Comparison of ENCODE assay signal across 8 cellular contexts in the genomic region with DNA sequence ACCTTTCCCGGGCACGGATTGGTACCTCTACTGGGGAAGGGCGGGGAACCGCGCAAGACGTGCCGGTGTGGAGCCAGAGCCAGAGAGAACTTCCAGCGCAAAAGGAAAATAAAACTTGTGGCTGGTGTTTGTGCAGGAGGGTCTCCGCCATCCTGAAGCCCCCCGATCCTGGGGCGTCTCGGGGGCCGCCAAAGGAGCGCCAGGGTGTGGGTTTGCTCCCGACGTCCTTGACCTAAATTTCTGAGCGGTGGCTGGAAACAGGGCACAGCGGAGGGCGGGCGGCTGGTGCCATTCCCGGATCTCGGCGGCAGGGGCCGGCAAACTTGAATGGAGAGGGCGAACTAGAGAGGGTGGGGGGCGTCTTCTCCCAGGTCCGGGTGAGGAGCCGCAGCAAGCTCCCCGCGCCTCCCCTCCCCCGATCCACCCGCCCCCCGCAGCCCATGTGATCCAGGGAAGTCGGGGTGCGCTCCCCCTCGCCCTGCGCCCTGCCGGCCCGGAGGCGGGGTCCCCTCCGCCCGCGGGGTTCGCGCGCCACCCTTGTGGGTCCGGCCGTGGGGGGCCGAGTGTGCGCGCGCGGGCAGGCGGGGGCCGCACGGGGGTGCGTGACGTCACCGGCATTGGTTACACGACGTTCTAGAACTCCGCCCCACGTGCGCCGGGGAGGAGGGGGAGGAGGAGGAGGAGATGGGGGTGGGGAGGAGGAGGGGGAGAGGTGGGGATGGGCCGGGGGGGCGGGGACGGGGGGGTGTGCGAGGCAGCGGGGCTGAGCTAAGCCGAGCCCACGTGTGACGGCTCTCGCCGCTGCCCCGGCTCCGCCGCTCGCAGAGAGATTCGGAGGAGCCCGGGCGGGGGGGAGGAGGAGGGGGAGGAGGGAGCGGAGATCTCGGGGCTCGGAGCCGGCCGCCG. TPM values are rescaled to one million over a fixed set of nuclear protein-coding genes. Genes with fewer than 3 reads are reported as not detected.
DNase-seq lines count a peak whose midpoint lies in the region; ATAC-seq and TF ChIP-seq lines count a peak whose summit lies in the region.

A gene (plus strand): TSS at position 748 of the 906 bp plus-strand sequence. CDS start 220 bp downstream, outside the sequence.

- H3K27me3 ChIP-seq in DOHH2 (ENCODE audit: control insufficient read depth, low read length) (no peaks in the 10 kb centered on the region), Loucy (ENCODE audit: insufficient read depth, low read length, poor library complexity, severe bottlenecking) (no peaks in the 10 kb centered on the region), suprapubic skin (no peaks in the 10 kb centered on the region)

- H3K36me3 ChIP-seq in DOHH2 (ENCODE audit: control insufficient read depth, low read length) (peaks cover 37% of the 10 kb centered on the region), Loucy (ENCODE audit: insufficient read depth, low read length) (peaks cover 13% of the 10 kb centered on the region; the same call in 1 of the 2 replicates), suprapubic skin (no peaks in the 10 kb centered on the region)

- H3F3A ChIP-seq in DOHH2 (ENCODE audit: control insufficient read depth, insufficient read depth), result peaks cover 26% of the 10 kb centered on the region
- H3F3A ChIP-seq in Loucy (ENCODE audit: low read depth), result peaks cover 14% of the 10 kb centered on the region

- H3K4me1 ChIP-seq in DOHH2 (ENCODE audit: control insufficient read depth, low read length), result peaks cover 32% of the 10 kb centered on the region
- peaks cover 18% of the 10 kb centered on the region for H3K4me1 ChIP-seq in Loucy (ENCODE audit: insufficient read depth, low read length, poor library complexity, severe bottlenecking)
- H3K4me1 ChIP-seq in suprapubic skin, result peaks cover 32% of the 10 kb centered on the region

- under 1% methylated on average over 34 of the region's 88 CpGs for WGBS in suprapubic skin

- peaks cover 7% of the 10 kb centered on the region; the same call in 1 of the 2 replicates for H3K9me3 ChIP-seq in DOHH2 (ENCODE audit: control insufficient read depth, insufficient read depth, low read length)
- 0 out of 2 replicates have a peak, but pooled peaks cover 6% of the 10 kb centered on the region for H3K9me3 ChIP-seq in Loucy (ENCODE audit: insufficient read depth, low read depth, low read length)
- peaks cover 5% of the 10 kb centered on the region for H3K9me3 ChIP-seq in suprapubic skin

- TF ChIP-seq POLR2A in suprapubic skin (IDR thresholded peaks at IDR 0.05), result no peak

- TF ChIP-seq CTCF in DOHH2 (IDR thresholded peaks at IDR 0.05; ENCODE audit: low read depth, low read length, poor library complexity, severe bottlenecking), result no peak
- TF ChIP-seq CTCF in Loucy (conservative IDR thresholded peaks at IDR 0.05; ENCODE audit: low read length), result no peak
- no peak for TF ChIP-seq CTCF in suprapubic skin (IDR thresholded peaks at IDR 0.05)

- H3K79me2 ChIP-seq in DOHH2 (ENCODE audit: control insufficient read depth, low read length) (peaks cover 43% of the 10 kb centered on the region), Loucy (ENCODE audit: insufficient read depth, low read length) (peaks cover 43% of the 10 kb centered on the region)

- no peaks in the 10 kb centered on the region for H3K9me3 Mint-ChIP-seq in activated naive CD4-positive, alpha-beta T cell treated with anti-CD3 and anti-CD28 coated beads, Interleukin-2, amount 50 U/mL, for 72 hours

- peak within 1 kb of the TSS; percentile 97 for H3K9ac ChIP-seq in Loucy (ENCODE audit: low read depth, low read length, poor library complexity, severe bottlenecking)

- DNase-seq in H4 (ENCODE audit: low spot score), result peak; percentile 88
- peak; percentile 77 for DNase-seq in SKM-1 treated with dmso at 0.1 percent for 144 hours (lab: John Stamatoyannopoulos, UW; ENCODE audit: unreplicated experiment)
- DNase-seq in activated naive CD4-positive, alpha-beta T cell treated with anti-CD3 and anti-CD28 coated beads, Interleukin-2, amount 50 U/mL, for 72 hours (ENCODE audit: low spot score in 2 of 2), result peak; percentile 77 to 79
- peak; percentile 92 for DNase-seq in globus pallidus (ENCODE audit: low spot score)
- DNase-seq in occipital lobe (lab: John Stamatoyannopoulos, UW), result peak; percentile 79
- DNase-seq in suprapubic skin (ENCODE audit: low spot score in 2 of 2), result peak; percentile 96

- H3K4me3 ChIP-seq in DOHH2 (ENCODE audit: low read length) (peak within 1 kb of the TSS; percentile 89), Loucy (ENCODE audit: low read length, poor library complexity, severe bottlenecking) (peak within 1 kb of the TSS; percentile 96), suprapubic skin (peak within 1 kb of the TSS; percentile 95)

- peak; percentile 91 for TF ChIP-seq EP300 in suprapubic skin (IDR thresholded peaks at IDR 0.05)

- H4K20me1 ChIP-seq in DOHH2 (ENCODE audit: control insufficient read depth, insufficient read depth, low read depth, low read length), result no peaks in the 10 kb centered on the region
- H4K20me1 ChIP-seq in Loucy (ENCODE audit: insufficient read depth, low read length, poor library complexity, severe bottlenecking), result peaks cover 28% of the 10 kb centered on the region

- peaks cover 14 to 24% of the 10 kb centered on the region in 2 donors for H3K36me3 Mint-ChIP-seq in activated naive CD4-positive, alpha-beta T cell treated with anti-CD3 and anti-CD28 coated beads, Interleukin-2, amount 50 U/mL, for 72 hours

- peak within 1 kb of the TSS; percentile 82 for H3K27ac ChIP-seq in DOHH2 (ENCODE audit: low read depth, low read length)
- H3K27ac ChIP-seq in suprapubic skin, result peak within 1 kb of the TSS; percentile 87

- peak; percentile 69 to 82 for ATAC-seq in activated naive CD4-positive, alpha-beta T cell treated with anti-CD3 and anti-CD28 coated beads, Interleukin-2, amount 50 U/mL, for 72 hours

- H3K9me2 ChIP-seq in DOHH2 (replicated peaks; ENCODE audit: control insufficient read depth, low read length) (no peaks in the 10 kb centered on the region), Loucy (replicated peaks; ENCODE audit: low read depth, low read length) (no peaks in the 10 kb centered on the region)

- H3K4me2 ChIP-seq in DOHH2 (ENCODE audit: low read length) (peak within 1 kb of the TSS; percentile 89), Loucy (ENCODE audit: low read depth, low read length, poor library complexity, severe bottlenecking) (peak within 1 kb of the TSS; percentile 89)

- H2AFZ ChIP-seq in Loucy (ENCODE audit: low read length), result peak within 1 kb of the TSS; percentile 78

- peak within 1 kb of the TSS; percentile 88 to 94 for H3K27ac Mint-ChIP-seq in activated naive CD4-positive, alpha-beta T cell treated with anti-CD3 and anti-CD28 coated beads, Interleukin-2, amount 50 U/mL, for 72 hours

RNA-seq across cellular contexts. Expression of the gene that starts here (rescaled TPM):
- 23.6 and 27.7 TPM in 2 replicates for total RNA-seq in H4 (2014; rRNA removed; shearing (Covaris generic))
- 10 to 100 TPM; 54.1 to 74.8 TPM for total RNA-seq in activated naive CD4-positive, alpha-beta T cell treated with anti-CD3 and anti-CD28 coated beads, Interleukin-2, amount 50 U/mL, for 72 hours
- total RNA-seq in occipital lobe (44.6 TPM), suprapubic skin (10 to 100 TPM; 19.7 to 35.8 (median 22.4) TPM)

Comparison
In these comparisons a context has a peak if more than half of its experiments do, and no peak if none do; other contexts are left out.
1. Peak in every context shown above with its lines: DNase-seq, ATAC-seq, H3K4me3 ChIP-seq and H3K27ac ChIP-seq.